ENCODE assay signal across 1 cellular context in genomic region chr10:103990170-103990930, GRCh38.
TF ChIP-seq lines count a peak whose summit lies in the region.

No MANE protein-coding gene starts in this region.

TF ChIP-seq in HEK293, 187 proteins besides CTCF, POLR2A, EP300 and RAD21 (continued from another document):
- no peak for TF ChIP-seq ZNF596 (tag by site-specific recombination; IDR thresholded peaks at IDR 0.05)
- no peak for TF ChIP-seq ZNF223 (tag by site-specific recombination; IDR thresholded peaks at IDR 0.05)
- no peak for TF ChIP-seq ZNF391 (tag by site-specific recombination; IDR thresholded peaks at IDR 0.05; ENCODE audit: borderline replicate concordance, low read depth)
- TF ChIP-seq ZNF280C (tag by site-specific recombination; IDR thresholded peaks at IDR 0.05) = no peak
- peak; percentile 46; the same call in 1 of the 2 replicates for TF ChIP-seq PRDM6 (tag by site-specific recombination; IDR thresholded peaks at IDR 0.05)
- TF ChIP-seq ZBTB49 (tag by site-specific recombination; IDR thresholded peaks at IDR 0.05; ENCODE audit: low read depth) = no peak
- no peak for TF ChIP-seq ZBTB10 (tag by site-specific recombination; IDR thresholded peaks at IDR 0.05)
- no peak for TF ChIP-seq MZF1 (tag by site-specific recombination; IDR thresholded peaks at IDR 0.05; ENCODE audit: borderline replicate concordance)
- no peak for TF ChIP-seq ZBTB6 (tag by site-specific recombination; IDR thresholded peaks at IDR 0.05)
- TF ChIP-seq ZNF155 (tag by site-specific recombination; IDR thresholded peaks at IDR 0.05) = no peak
- TF ChIP-seq ZNF2 (tag by site-specific recombination; IDR thresholded peaks at IDR 0.05) = no peak
- peak; percentile 43; the same call in 1 of the 2 replicates for TF ChIP-seq PRDM1 (tag by site-specific recombination; IDR thresholded peaks at IDR 0.05)
- no peak for TF ChIP-seq ZNF433 (tag by site-specific recombination; IDR thresholded peaks at IDR 0.05; ENCODE audit: low read depth)
- no peak for TF ChIP-seq ZSCAN16 (tag by site-specific recombination; IDR thresholded peaks at IDR 0.05)
- no peak for TF ChIP-seq ZNF791 (tag by site-specific recombination; IDR thresholded peaks at IDR 0.05)
- TF ChIP-seq ZNF610 (tag by site-specific recombination; IDR thresholded peaks at IDR 0.05; ENCODE audit: borderline replicate concordance) = no peak
